In genomic region chr1:167219194-167219593, GRCh38 we compare ENCODE assay signal across 8 cellular contexts. TPM values are rescaled to one million over a fixed set of nuclear protein-coding genes. Genes with fewer than 3 reads are reported as not detected.
DNase-seq lines count a peak whose midpoint lies in the region; ATAC-seq and TF ChIP-seq lines count a peak whose summit lies in the region.

No MANE protein-coding gene starts in this region.

- no peaks in the 10 kb centered on the region for H3K27me3 ChIP-seq in foreskin keratinocyte

- no peak for DNase-seq in T-helper 1 cell
- no peak for DNase-seq in T-cell
- no peak for DNase-seq in foreskin keratinocyte
- no peak for DNase-seq in stimulated activated naive CD8-positive, alpha-beta T cell treated with anti-CD3 and anti-CD28 coated beads, Interleukin-15, amount 100 ng/mL, for 72 hours
- no peak for DNase-seq in head of caudate nucleus
- no peak for DNase-seq in posterior vena cava (ENCODE audit: low spot score)
- no peak for DNase-seq in HEK293T (ENCODE audit: extremely low spot score)

- ATAC-seq in T-cell (replicated peaks in 1 of 4), result no peak
- no peak for ATAC-seq in foreskin keratinocyte
- no peak for ATAC-seq in stimulated activated naive CD8-positive, alpha-beta T cell treated with anti-CD3 and anti-CD28 coated beads, Interleukin-15, amount 100 ng/mL, for 72 hours

- no peak for TF ChIP-seq CTCF in foreskin keratinocyte (conservative IDR thresholded peaks at IDR 0.05)

- POLR2A ChIA-PET in T-cell (lab: Charles Lee), result interaction anchor here (0.6 to 0.7 kb wide), 2 partner anchors 17 to 462 kb away, joined by 3 read pairs; no protein-coding TSS in a partner anchor
- POLR2A ChIA-PET in HEK293T (lab: Yijun Ruan, JAX), result interaction anchor here (0.7 to 2.7 kb wide), 13 partner anchors 9 to 221 kb away, joined by 3 to 25 read pairs (median 7); no protein-coding TSS in a partner anchor

- CTCF ChIA-PET in T-cell (lab: Charles Lee), result interaction anchor here (0.6 to 2.1 kb wide), 10 partner anchors 12 to 1303 kb away, joined by 3 to 30 read pairs (median 6); partner anchors contain the start of gene CREG1 (in 1 of the 2)
- CTCF ChIA-PET in HEK293T (lab: Yijun Ruan, JAX), result interaction anchor here (0.8 to 2.7 kb wide), 5 partner anchors 8 to 152 kb away, joined by 4 to 9 read pairs (median 6); no protein-coding TSS in a partner anchor

- peaks cover 3% of the 10 kb centered on the region for H3K4me1 ChIP-seq in foreskin keratinocyte

- peaks cover 5% of the 10 kb centered on the region for H3K36me3 Mint-ChIP-seq in T-helper 1 cell treated with Interleukin-12 subunit alpha and Interleukin-12 subunit beta and Interleukin-4 antibody, amounts not matched to agents 30 μg/mL and 1 μg/mL, for 36 hours (ENCODE audit: low read depth)
- no peaks in the 10 kb centered on the region for H3K36me3 Mint-ChIP-seq in T-cell

- peaks cover 26% of the 10 kb centered on the region for H3K4me1 Mint-ChIP-seq in T-helper 1 cell treated with Interleukin-12 subunit alpha and Interleukin-12 subunit beta and Interleukin-4 antibody, amounts not matched to agents 30 μg/mL and 1 μg/mL, for 36 hours (ENCODE audit: low read depth)
- peaks cover 27 to 32% (median 29%) of the 10 kb centered on the region in 3 donors for H3K4me1 Mint-ChIP-seq in T-cell
- peaks cover 32% of the 10 kb centered on the region for H3K4me1 Mint-ChIP-seq in stimulated activated naive CD8-positive, alpha-beta T cell treated with anti-CD3 and anti-CD28 coated beads, Interleukin-15, amount 100 ng/mL, for 72 hours

- peaks cover 4% of the 10 kb centered on the region for H3K27me3 Mint-ChIP-seq in T-helper 1 cell treated with Interleukin-12 subunit alpha and Interleukin-12 subunit beta and Interleukin-4 antibody, amounts not matched to agents 30 μg/mL and 1 μg/mL, for 36 hours (ENCODE audit: low read depth)
- no peaks in the 10 kb centered on the region for H3K27me3 Mint-ChIP-seq in T-cell
- no peaks in the 10 kb centered on the region for H3K27me3 Mint-ChIP-seq in stimulated activated naive CD8-positive, alpha-beta T cell treated with anti-CD3 and anti-CD28 coated beads, Interleukin-15, amount 100 ng/mL, for 72 hours

- peak overlapping the region; percentile 92 for H3K4me3 Mint-ChIP-seq in T-helper 1 cell treated with Interleukin-12 subunit alpha and Interleukin-12 subunit beta and Interleukin-4 antibody, amounts not matched to agents 30 μg/mL and 1 μg/mL, for 36 hours
- peak overlapping the region; percentile 83 to 94 (median 93) for H3K4me3 Mint-ChIP-seq in T-cell
- peak overlapping the region; percentile 92 to 94 for H3K4me3 Mint-ChIP-seq in stimulated activated naive CD8-positive, alpha-beta T cell treated with anti-CD3 and anti-CD28 coated beads, Interleukin-15, amount 100 ng/mL, for 72 hours

- no peaks in the 10 kb centered on the region for H3K9me3 Mint-ChIP-seq in T-helper 1 cell treated with Interleukin-12 subunit alpha and Interleukin-12 subunit beta and Interleukin-4 antibody, amounts not matched to agents 30 μg/mL and 1 μg/mL, for 36 hours
- peaks cover 0 to 3% (median 2%) of the 10 kb centered on the region in 3 donors for H3K9me3 Mint-ChIP-seq in T-cell
- peaks cover 4 to 7% of the 10 kb centered on the region in 2 donors for H3K9me3 Mint-ChIP-seq in stimulated activated naive CD8-positive, alpha-beta T cell treated with anti-CD3 and anti-CD28 coated beads, Interleukin-15, amount 100 ng/mL, for 72 hours

- peak overlapping the region; percentile 89 for H3K27ac Mint-ChIP-seq in T-helper 1 cell treated with Interleukin-12 subunit alpha and Interleukin-12 subunit beta and Interleukin-4 antibody, amounts not matched to agents 30 μg/mL and 1 μg/mL, for 36 hours
- peak overlapping the region; percentile 97 to 98 for H3K27ac Mint-ChIP-seq in T-cell
- H3K27ac Mint-ChIP-seq in stimulated activated naive CD8-positive, alpha-beta T cell treated with anti-CD3 and anti-CD28 coated beads, Interleukin-15, amount 100 ng/mL, for 72 hours, result peak overlapping the region; percentile 98 to 100

- H3K27ac ChIP-seq in foreskin keratinocyte, result peak overlapping the region; percentile 79

- intact Hi-C loops in head of caudate nucleus (cut with DNase I), result loop anchor here (5.0 kb wide), 1 partner anchor 152 kb away; no protein-coding TSS in a partner anchor
- intact Hi-C loops in posterior vena cava (cut with DNase I), result no loop called here

TF ChIP-seq in HEK293T, 16 proteins besides CTCF, POLR2A, EP300 and RAD21:
- TF ChIP-seq HDGF (IDR thresholded peaks at IDR 0.05; ENCODE audit: borderline replicate concordance) (no peak), TARDBP (IDR thresholded peaks at IDR 0.05) (no peak), L3MBTL2 (conservative IDR thresholded peaks at IDR 0.05) (no peak), LEF1 (IDR thresholded peaks at IDR 0.05; ENCODE audit: borderline replicate concordance) (no peak), CTBP1 (IDR thresholded peaks at IDR 0.05; ENCODE audit: borderline replicate concordance) (no peak), NFRKB (IDR thresholded peaks at IDR 0.05) (no peak), FOXK2 (IDR thresholded peaks at IDR 0.05) (no peak), FOXM1 (IDR thresholded peaks at IDR 0.05; ENCODE audit: borderline replicate concordance) (no peak), ARNT (IDR thresholded peaks at IDR 0.05) (no peak), ELF4 (IDR thresholded peaks at IDR 0.05) (no peak), SP1 (IDR thresholded peaks at IDR 0.05) (no peak), FOXA1 (IDR thresholded peaks at IDR 0.05) (no peak), SUZ12 (IDR thresholded peaks at IDR 0.05) (no peak), ZNF384 (IDR thresholded peaks at IDR 0.05) (no peak), BHLHE40 (IDR thresholded peaks at IDR 0.05; ENCODE audit: borderline replicate concordance) (no peak)
- TF ChIP-seq, protein P1, sequence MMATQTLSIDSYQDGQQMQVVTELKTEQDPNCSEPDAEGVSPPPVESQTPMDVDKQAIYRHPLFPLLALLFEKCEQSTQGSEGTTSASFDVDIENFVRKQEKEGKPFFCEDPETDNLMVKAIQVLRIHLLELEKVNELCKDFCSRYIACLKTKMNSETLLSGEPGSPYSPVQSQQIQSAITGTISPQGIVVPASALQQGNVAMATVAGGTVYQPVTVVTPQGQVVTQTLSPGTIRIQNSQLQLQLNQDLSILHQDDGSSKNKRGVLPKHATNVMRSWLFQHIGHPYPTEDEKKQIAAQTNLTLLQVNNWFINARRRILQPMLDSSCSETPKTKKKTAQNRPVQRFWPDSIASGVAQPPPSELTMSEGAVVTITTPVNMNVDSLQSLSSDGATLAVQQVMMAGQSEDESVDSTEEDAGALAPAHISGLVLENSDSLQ (IDR thresholded peaks at IDR 0.05), result no peak

RNA-seq across cellular contexts. Expression of gene POU2F1, which starts 1.5 kb away (rescaled TPM):
- total RNA-seq in T-cell, result 10 to 100 TPM; 15.1 to 34.5 (median 22.6) TPM
- total RNA-seq in foreskin keratinocyte, result 7.4 and 7.8 TPM in 2 replicates
- 2.4 and 2.5 TPM in 2 replicates for polyA plus RNA-seq in foreskin keratinocyte
- total RNA-seq in posterior vena cava, result 10 to 100 TPM; 19.2 to 21.1 TPM
